In genomic region chr7:79282051-79282694, GRCh38 we compare ENCODE assay signal across 8 cellular contexts.
DNase-seq lines count a peak whose midpoint lies in the region; TF ChIP-seq lines count a peak whose summit lies in the region.
"Had no signal": no experiment of that assay in that cellular context is flagged by ENCODE, and none has a peak within 500 bp of the region (broad histone marks: within the 10 kb centered on the region; RNA-seq: fewer than 3 reads in every experiment).

No MANE protein-coding gene starts in this region.

- DNase-seq in SK-MEL-5 (ENCODE audit: low read depth, low spot score) (peak; percentile 66), head of caudate nucleus (peak in 39 of 42 donors; percentile 11 to 77 (median 48)), germinal center (ENCODE audit: low spot score) (no peak), Karpas-422 (no peak)
- no peak for DNase-seq in activated CD4-positive, alpha-beta T cell treated with anti-CD3 and anti-CD28 coated beads for 4 hours

- intact Hi-C loops in head of caudate nucleus (cut with DNase I): no loop called here

- H4K20me1 ChIP-seq in Karpas-422 (ENCODE audit: insufficient read depth, low read depth, low read length): no peaks in the 10 kb centered on the region

- H3K36me3 ChIP-seq in stomach smooth muscle (ENCODE audit: control insufficient read depth in 2 of 2, insufficient read depth in 2 of 2, low read length in 2 of 2) (no peaks in the 10 kb centered on the region), Karpas-422 (ENCODE audit: insufficient read depth, low read length) (no peaks in the 10 kb centered on the region)
- H3K36me3 ChIP-seq: neutrophil had no signal

- peak overlapping the region; percentile 23 to 27 for H3K4me3 ChIP-seq in stomach smooth muscle (ENCODE audit: low read length in 2 of 2)
- H3K4me3 ChIP-seq in Karpas-422 (ENCODE audit: low read length): no peak overlapping the region

- peak; percentile 48; the same call in 1 of the 2 replicates for TF ChIP-seq RAD21 in Ishikawa (IDR thresholded peaks at IDR 0.05; ENCODE audit: low read depth)

- no peaks in the 10 kb centered on the region for H3K79me2 ChIP-seq in Karpas-422 (ENCODE audit: low read length)

- no peak overlapping the region for H2AFZ ChIP-seq in Karpas-422 (ENCODE audit: low read length)

- H3K9ac ChIP-seq in stomach smooth muscle (ENCODE audit: low read length in 2 of 2): peak overlapping the region in 1 of 2 donors; percentile 25
- H3K9ac ChIP-seq in Karpas-422 (ENCODE audit: low read length): no peak overlapping the region

- TF ChIP-seq EP300 in Ishikawa (IDR thresholded peaks at IDR 0.05; ENCODE audit: borderline replicate concordance): no peak

- H3K27me3 ChIP-seq in stomach smooth muscle (ENCODE audit: control insufficient read depth in 1 of 2, insufficient read depth in 2 of 2, low read length in 2 of 2): no peaks in the 10 kb centered on the region
- H3K27me3 ChIP-seq in Karpas-422 (ENCODE audit: low read length): no peaks in the 10 kb centered on the region

- in situ Hi-C loops in SK-MEL-5 (cut with HindIII; ENCODE audit: low pct_unique_long_range_greater_than_20kb, low sequenced_read_pairs): no loop called here

- no peaks in the 10 kb centered on the region for H3K4me1 ChIP-seq in stomach smooth muscle (ENCODE audit: control insufficient read depth, insufficient read depth, low read length)
- H3K4me1 ChIP-seq in Karpas-422 (ENCODE audit: low read length): no peaks in the 10 kb centered on the region

- no peak overlapping the region for H3K27ac ChIP-seq in stomach smooth muscle (ENCODE audit: low read length)
- H3K27ac ChIP-seq in Karpas-422 (ENCODE audit: low read length): no peak overlapping the region
- H3K27ac ChIP-seq: neutrophil had no signal

- no peaks in the 10 kb centered on the region for H3K9me3 ChIP-seq in stomach smooth muscle (ENCODE audit: control insufficient read depth in 2 of 2, low read length in 2 of 2)
- H3K9me3 ChIP-seq in Karpas-422 (ENCODE audit: low read length): no peaks in the 10 kb centered on the region
- H3K9me3 ChIP-seq: neutrophil had no signal

- no peak overlapping the region for H3K4me2 ChIP-seq in Karpas-422 (ENCODE audit: low read depth, low read length, poor library complexity, severe bottlenecking)

- no peaks in the 10 kb centered on the region for H3K9me2 ChIP-seq in Karpas-422 (replicated peaks; ENCODE audit: insufficient read depth, low read length)

TF ChIP-seq in Ishikawa, 13 proteins besides CTCF, POLR2A, EP300 and RAD21:
- TF ChIP-seq TCF12 (IDR thresholded peaks at IDR 0.05; ENCODE audit: low read depth) (0 out of 2 replicates have a peak, but pooled peaks have one; percentile 22), CEBPB (IDR thresholded peaks at IDR 0.05) (peak; percentile 66; the same call in 1 of the 2 replicates), TEAD4 (IDR thresholded peaks at IDR 0.05) (no peak)

Comparison
In these comparisons a context has a peak if more than half of its experiments do, and no peak if none do; other contexts are left out.
1. DNase-seq: peak in SK-MEL-5 (single experiment) and head of caudate nucleus (39 of 42); none in germinal center (single experiment), Karpas-422 (single experiment) and activated CD4-positive, alpha-beta T cell treated with anti-CD3 and anti-CD28 coated beads for 4 hours (0 of 2).